ENCODE assay signal across 7 cellular contexts in genomic region chr16:2213817-2214720, GRCh38. TPM values are rescaled to one million over a fixed set of nuclear protein-coding genes. Genes with fewer than 3 reads are reported as not detected.
DNase-seq lines count a peak whose midpoint lies in the region; ATAC-seq lines count a peak whose summit lies in the region.

No MANE protein-coding gene starts in this region.

- peaks cover 10% of the 10 kb centered on the region for H3K36me3 Mint-ChIP-seq in activated CD4-positive, alpha-beta memory T cell treated with anti-CD3 and anti-CD28 coated beads, Interleukin-2, amount 10 ng/mL, durations not matched to agents 7 days and 5 days (ENCODE audit: low read depth)
- peaks cover 18 to 23% of the 10 kb centered on the region in 2 donors for H3K36me3 Mint-ChIP-seq in stimulated activated naive B cell treated with anti-CD40 and anti-IgM and Interleukin-4, amounts not matched to agents 10 μg/mL and 1 μg/mL and 100 μg/mL, for 72 hours

- ATAC-seq in GM18861 (IDR thresholded peaks at IDR 0.05; ENCODE audit: unreplicated experiment) (peak; percentile 10), HG02885 (IDR thresholded peaks at IDR 0.05; ENCODE audit: poor library complexity, unreplicated experiment) (peak; percentile 13)
- peak; percentile 2 to 3 for ATAC-seq in stimulated activated naive B cell treated with anti-CD40 and anti-IgM and Interleukin-4, amounts not matched to agents 10 μg/mL and 1 μg/mL and 100 μg/mL, for 72 hours (replicated peaks)

- peak overlapping the region; percentile 76 for H3K4me3 Mint-ChIP-seq in activated CD4-positive, alpha-beta memory T cell treated with anti-CD3 and anti-CD28 coated beads, Interleukin-2, amount 10 ng/mL, durations not matched to agents 7 days and 5 days
- peak overlapping the region; percentile 77 to 80 for H3K4me3 Mint-ChIP-seq in stimulated activated naive B cell treated with anti-CD40 and anti-IgM and Interleukin-4, amounts not matched to agents 10 μg/mL and 1 μg/mL and 100 μg/mL, for 72 hours

- no peak for DNase-seq in activated CD4-positive, alpha-beta memory T cell treated with anti-CD3 and anti-CD28 coated beads, Interleukin-2, amount 10 ng/mL, durations not matched to agents 7 days and 5 days
- DNase-seq in stimulated activated naive B cell treated with anti-CD40 and anti-IgM and Interleukin-4, amounts not matched to agents 10 μg/mL and 1 μg/mL and 100 μg/mL, for 72 hours: no peak
- no peak for DNase-seq in KBM-7
- no peak for DNase-seq in midbrain (lab: John Stamatoyannopoulos, UW)

- H3K27me3 Mint-ChIP-seq in activated CD4-positive, alpha-beta memory T cell treated with anti-CD3 and anti-CD28 coated beads, Interleukin-2, amount 10 ng/mL, durations not matched to agents 7 days and 5 days: no peaks in the 10 kb centered on the region
- H3K27me3 Mint-ChIP-seq in stimulated activated naive B cell treated with anti-CD40 and anti-IgM and Interleukin-4, amounts not matched to agents 10 μg/mL and 1 μg/mL and 100 μg/mL, for 72 hours: no peaks in the 10 kb centered on the region

- H3K4me3 ChIP-seq in iPS-11a (ENCODE audit: low read depth, low read length): peak overlapping the region; percentile 90

- in situ Hi-C loops in KBM-7 (cut with MboI; ENCODE audit: low pct_unique_long_range_greater_than_20kb, low sequenced_read_pairs): loop anchor here (10.0 kb wide), 1 partner anchor 59 kb away; the partner anchor contains the start of gene TRAF7

- POLR2A ChIA-PET in activated CD4-positive, alpha-beta memory T cell treated with anti-CD3 and anti-CD28 coated beads, Interleukin-2, amount 10 ng/mL, durations not matched to agents 7 days and 5 days (lab: Charles Lee): interaction anchor here (1.0 to 3.7 kb wide), 15 partner anchors 9 to 536 kb away, joined by 3 to 43 read pairs (median 7); partner anchors contain the start of genes DNASE1L2, E4F1, ECI1 and JPT2

- no peaks in the 10 kb centered on the region for H3K9me3 Mint-ChIP-seq in activated CD4-positive, alpha-beta memory T cell treated with anti-CD3 and anti-CD28 coated beads, Interleukin-2, amount 10 ng/mL, durations not matched to agents 7 days and 5 days
- H3K9me3 Mint-ChIP-seq in stimulated activated naive B cell treated with anti-CD40 and anti-IgM and Interleukin-4, amounts not matched to agents 10 μg/mL and 1 μg/mL and 100 μg/mL, for 72 hours: no peaks in the 10 kb centered on the region

- CTCF ChIA-PET in activated CD4-positive, alpha-beta memory T cell treated with anti-CD3 and anti-CD28 coated beads, Interleukin-2, amount 10 ng/mL, durations not matched to agents 7 days and 5 days (lab: Charles Lee): interaction anchor here (1.0 to 2.0 kb wide), 6 partner anchors 7 to 306 kb away, joined by 3 to 8 read pairs (median 5); partner anchors contain the start of genes AMDHD2, E4F1, ECI1 and TRAF7

- peaks cover 25% of the 10 kb centered on the region for H3K4me1 Mint-ChIP-seq in activated CD4-positive, alpha-beta memory T cell treated with anti-CD3 and anti-CD28 coated beads, Interleukin-2, amount 10 ng/mL, durations not matched to agents 7 days and 5 days
- H3K4me1 Mint-ChIP-seq in stimulated activated naive B cell treated with anti-CD40 and anti-IgM and Interleukin-4, amounts not matched to agents 10 μg/mL and 1 μg/mL and 100 μg/mL, for 72 hours: peaks cover 17 to 26% of the 10 kb centered on the region in 2 donors

- peak overlapping the region; percentile 52 for H3K27ac Mint-ChIP-seq in activated CD4-positive, alpha-beta memory T cell treated with anti-CD3 and anti-CD28 coated beads, Interleukin-2, amount 10 ng/mL, durations not matched to agents 7 days and 5 days
- H3K27ac Mint-ChIP-seq in stimulated activated naive B cell treated with anti-CD40 and anti-IgM and Interleukin-4, amounts not matched to agents 10 μg/mL and 1 μg/mL and 100 μg/mL, for 72 hours: peak overlapping the region; percentile 76

RNA-seq across cellular contexts. Expression of gene PGP, which starts 0.6 kb away (rescaled TPM):
- total RNA-seq in activated CD4-positive, alpha-beta memory T cell treated with anti-CD3 and anti-CD28 coated beads, Interleukin-2, amount 10 ng/mL, durations not matched to agents 7 days and 5 days: 10 to 100 TPM; 17.9 to 19.2 TPM

RNA-seq across cellular contexts. Expression of gene BRICD5, which starts 3.4 kb away (rescaled TPM):
- total RNA-seq in activated CD4-positive, alpha-beta memory T cell treated with anti-CD3 and anti-CD28 coated beads, Interleukin-2, amount 10 ng/mL, durations not matched to agents 7 days and 5 days: 10 to 100 TPM; 10.3 to 12.5 TPM

RNA-seq across cellular contexts. Expression of gene MLST8, which starts 8.8 kb away (rescaled TPM):
- total RNA-seq in activated CD4-positive, alpha-beta memory T cell treated with anti-CD3 and anti-CD28 coated beads, Interleukin-2, amount 10 ng/mL, durations not matched to agents 7 days and 5 days: 10 to 100 TPM; 32.6 to 33.7 TPM

RNA-seq across cellular contexts. Expression of gene E4F1, which starts 9.3 kb away (rescaled TPM):
- total RNA-seq in activated CD4-positive, alpha-beta memory T cell treated with anti-CD3 and anti-CD28 coated beads, Interleukin-2, amount 10 ng/mL, durations not matched to agents 7 days and 5 days: 10 to 100 TPM; 26.3 to 29.4 TPM

RNA-seq across cellular contexts. Expression of gene CASKIN1, which starts 17.7 kb away (rescaled TPM):
- 1 to 10 TPM in 1 of 2 experiments, under 1 TPM in 1; 0.18 to 1.4 TPM for total RNA-seq in activated CD4-positive, alpha-beta memory T cell treated with anti-CD3 and anti-CD28 coated beads, Interleukin-2, amount 10 ng/mL, durations not matched to agents 7 days and 5 days
